Comparison of ENCODE assay signal across 1 cellular context in the genomic region with DNA sequence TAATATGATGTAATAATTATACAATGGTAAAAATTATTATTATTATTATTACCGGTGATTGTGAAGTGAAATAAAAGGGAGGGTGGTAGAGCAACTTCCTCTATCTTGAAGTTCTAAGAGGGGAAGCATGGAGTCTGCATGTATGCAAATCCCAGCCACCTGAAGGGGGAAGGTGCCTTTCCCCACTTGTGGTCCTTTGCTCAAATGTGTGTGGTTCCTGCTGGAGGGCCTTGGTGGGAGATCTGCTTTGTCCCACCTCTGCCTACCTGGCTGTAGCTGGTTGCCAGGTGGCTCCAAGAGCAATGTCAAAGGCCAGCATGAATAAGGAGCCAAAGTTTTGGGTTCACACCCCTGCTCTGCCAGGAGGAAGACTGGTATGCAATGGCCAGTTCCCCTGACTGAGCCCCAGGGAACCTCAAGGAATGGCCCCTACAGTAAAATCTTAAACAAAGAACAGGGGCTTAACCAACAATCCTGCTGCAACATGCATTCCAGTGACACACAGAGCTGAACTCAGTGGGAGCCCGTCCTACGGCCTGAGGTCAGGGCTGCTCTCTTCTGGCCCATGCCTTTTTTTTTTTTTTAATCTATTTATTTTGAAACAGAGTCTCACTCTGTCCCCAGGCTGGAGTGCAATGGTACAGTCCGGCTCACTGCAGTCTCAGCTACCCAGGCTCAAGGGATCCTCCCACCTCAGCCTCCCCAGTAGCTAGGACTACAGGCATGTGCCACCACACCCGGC.
TF ChIP-seq lines count a peak whose summit lies in the region.

No MANE protein-coding gene starts in this region.

TF ChIP-seq in GM12878, 131 proteins besides CTCF, POLR2A, EP300 and RAD21:
- TF ChIP-seq MTA2 (IDR thresholded peaks at IDR 0.05; ENCODE audit: low read depth) (no peak), MTA3 (IDR thresholded peaks at IDR 0.05; ENCODE audit: borderline replicate concordance, low read length) (0 out of 2 replicates have a peak, but pooled peaks have one; percentile 12), POU2F2 (IDR thresholded peaks at IDR 0.05; ENCODE audit: borderline replicate concordance, low read depth, low read length) (peak; percentile 82; the same call in 1 of the 3 replicates)
